Comparison of ENCODE assay signal across 19 cellular contexts in the genomic region with DNA sequence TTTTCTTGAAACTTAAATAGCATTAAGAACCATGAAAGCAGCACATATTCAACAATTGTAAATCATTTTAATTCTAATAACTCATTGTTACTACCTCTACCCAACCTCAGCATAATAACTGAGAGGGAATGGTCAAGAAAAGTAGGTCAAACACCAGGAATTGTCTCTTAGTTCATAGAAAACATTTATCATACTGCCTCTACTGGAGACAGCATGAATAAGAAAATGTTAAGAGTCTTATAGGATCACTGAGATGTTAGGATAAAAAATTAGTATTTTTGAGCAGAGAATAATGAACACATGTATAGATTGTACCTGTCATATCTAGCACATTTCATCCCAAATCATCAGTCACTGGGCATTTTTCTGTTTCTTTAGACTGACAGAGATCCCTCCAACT.
DNase-seq lines count a peak whose midpoint lies in the region; ATAC-seq, FAIRE-seq and TF ChIP-seq lines count a peak whose summit lies in the region.
"Had no signal": no experiment of that assay in that cellular context is flagged by ENCODE, and none has a peak within 500 bp of the region (broad histone marks: within the 10 kb centered on the region; RNA-seq: fewer than 3 reads in every experiment).

No MANE protein-coding gene starts in this region.

- H3K9ac ChIP-seq in HepG2 (ENCODE audit: insufficient read depth, low read depth, low read length) = no peak overlapping the region
- H3K9ac ChIP-seq in PC-3 (ENCODE audit: low read length) = no peak overlapping the region

- no peak for TF ChIP-seq POLR2A in right lobe of liver (IDR thresholded peaks at IDR 0.05)
- TF ChIP-seq POLR2A in HepG2 (IDR thresholded peaks at IDR 0.05; ENCODE audit: insufficient read depth in 1 of 2, low read depth in 2 of 2, low read length in 2 of 2) = no peak

- no peak for TF ChIP-seq RAD21 in HepG2 (CRISPR knock-in tag; IDR thresholded peaks at IDR 0.05)

- H2AFZ ChIP-seq in HepG2 (ENCODE audit: low read length) (no peak overlapping the region), PC-3 (ENCODE audit: low read length) (no peak overlapping the region)

- FAIRE-seq in HepG2 (lab: Jason Lieb, UNC) = no peak
- no peak for FAIRE-seq in pancreas (lab: Jason Lieb, UNC)

- no peak overlapping the region for H3K4me3 Mint-ChIP-seq in stimulated activated effector memory CD8-positive, alpha-beta T cell treated with anti-CD3 and anti-CD28 coated beads, Interleukin-12 subunit alpha, Interleukin-12 subunit beta, amount 100 ng/mL, for 72 hours
- H3K4me3 Mint-ChIP-seq: activated CD4-positive, alpha-beta memory T cell treated with anti-CD3 and anti-CD28 coated beads for 36 hours; dendritic cell treated with granulocyte-macrophage colony-stimulating factor and Interleukin-4, amounts not matched to agents 40 ng/mL and 50 ng/mL, for 4 days; natural killer cell treated with Interleukin-12 subunit alpha and Interleukin-12 subunit beta and Interleukin-15 and Interleukin-18, amount 100 ng/mL, for 72 hours; stimulated activated memory B cell treated with anti-CD40 and anti-IgM and Interleukin-4, amounts not matched to agents 10 μg/mL and 1 μg/mL and 100 μg/mL, for 72 hours had no signal

- CTCF ChIA-PET in HepG2 (lab: Yijun Ruan, JAX; ENCODE audit: low intra/inter-chr PET ratio, low total read pairs) (no interaction called here), PC-3 (lab: Charles Lee) (no interaction called here)

- TF ChIP-seq CTCF in right lobe of liver (IDR thresholded peaks at IDR 0.05) (peak in 3 of 4 donors; percentile 8 to 19 (median 15)), HepG2 (CRISPR knock-in tag; IDR thresholded peaks at IDR 0.05) (no peak), PC-3 (conservative IDR thresholded peaks at IDR 0.05; ENCODE audit: low read depth, low read length) (peak; percentile 48; the same call in 1 of the 2 replicates), fibroblast of the aortic adventitia (IDR thresholded peaks at IDR 0.05; ENCODE audit: insufficient read depth, low read length) (peak; percentile 19), pancreas (IDR thresholded peaks at IDR 0.05) (peak in 1 of 4 donors; percentile 7)

- H3K9me2 ChIP-seq in PC-3 (replicated peaks; ENCODE audit: low read length) = no peaks in the 10 kb centered on the region

- H3K4me2 ChIP-seq in HepG2 (ENCODE audit: low read depth, low read length) = no peak overlapping the region
- no peak overlapping the region for H3K4me2 ChIP-seq in PC-3 (ENCODE audit: low read length)

- H4K20me1 ChIP-seq in HepG2 (ENCODE audit: insufficient read depth, low read length) (no peaks in the 10 kb centered on the region), PC-3 (ENCODE audit: low read length) (no peaks in the 10 kb centered on the region)

- intact Hi-C loops in right lobe of liver (cut with DNase I) = no loop called here
- intact Hi-C loops in HepG2 (cut with micrococcal nuclease; ENCODE audit: unreplicated experiment) = no loop called here
- intact Hi-C loops in PC-3 (cut with micrococcal nuclease) = no loop called here
- intact Hi-C loops in pancreas (cut with DNase I) = no loop called here

- TF ChIP-seq EP300 in HepG2 (IDR thresholded peaks at IDR 0.05; ENCODE audit: low read depth in 2 of 2, low read length in 2 of 2) (no peak), HepG2 (CRISPR knock-in tag; IDR thresholded peaks at IDR 0.05; ENCODE audit: borderline replicate concordance) (no peak)

- no peaks in the 10 kb centered on the region for H3K79me2 ChIP-seq in HepG2 (ENCODE audit: insufficient read depth, low read length)
- no peaks in the 10 kb centered on the region for H3K79me2 ChIP-seq in PC-3 (ENCODE audit: low read length)

- H3K4me3 ChIP-seq in right lobe of liver (no peak overlapping the region), HepG2 (replicated peaks in 1 of 3; ENCODE audit: insufficient read depth in 1 of 3, low read depth in 2 of 3, low read length in 3 of 3) (no peak overlapping the region), PC-3 (ENCODE audit: low read length) (no peak overlapping the region), fibroblast of the aortic adventitia (ENCODE audit: low read depth, low read length) (no peak overlapping the region), pancreas (no peak overlapping the region)
- H3K4me3 ChIP-seq: upper lobe of right lung had no signal

- H3K27ac Mint-ChIP-seq in stimulated activated effector memory CD8-positive, alpha-beta T cell treated with anti-CD3 and anti-CD28 coated beads, Interleukin-12 subunit alpha, Interleukin-12 subunit beta, amount 100 ng/mL, for 72 hours = no peak overlapping the region
- H3K27ac Mint-ChIP-seq: activated CD4-positive, alpha-beta memory T cell treated with anti-CD3 and anti-CD28 coated beads for 36 hours; activated T-helper 2 cell treated with anti-CD3 and anti-CD28 coated beads, Interferon-gamma antibody, Interleukin-2, Interleukin-4, amounts not matched to agents 10 μg/mL and 5 μg/mL and 100 μg/mL, durations not matched to agents 14 hours and 24 hours and 36 hours; dendritic cell treated with granulocyte-macrophage colony-stimulating factor and Interleukin-4, amounts not matched to agents 40 ng/mL and 50 ng/mL, for 4 days; natural killer cell treated with Interleukin-12 subunit alpha and Interleukin-12 subunit beta and Interleukin-15 and Interleukin-18, amount 100 ng/mL, for 72 hours; stimulated activated memory B cell treated with anti-CD40 and anti-IgM and Interleukin-4, amounts not matched to agents 10 μg/mL and 1 μg/mL and 100 μg/mL, for 72 hours had no signal

- peaks cover 10% of the 10 kb centered on the region for H3K9me3 Mint-ChIP-seq in stimulated activated effector memory CD8-positive, alpha-beta T cell treated with anti-CD3 and anti-CD28 coated beads, Interleukin-12 subunit alpha, Interleukin-12 subunit beta, amount 100 ng/mL, for 72 hours
- H3K9me3 Mint-ChIP-seq: activated T-helper 2 cell treated with anti-CD3 and anti-CD28 coated beads, Interferon-gamma antibody, Interleukin-2, Interleukin-4, amounts not matched to agents 10 μg/mL and 5 μg/mL and 100 μg/mL, durations not matched to agents 14 hours and 24 hours and 36 hours; stimulated activated memory B cell treated with anti-CD40 and anti-IgM and Interleukin-4, amounts not matched to agents 10 μg/mL and 1 μg/mL and 100 μg/mL, for 72 hours had no signal

- H3F3A ChIP-seq in PC-3 (ENCODE audit: low read length, unreplicated experiment) = no peaks in the 10 kb centered on the region

- H3K27ac ChIP-seq in right lobe of liver (no peak overlapping the region), HepG2 (ENCODE audit: extremely low read length, insufficient read depth, low read length) (no peak overlapping the region), PC-3 (ENCODE audit: low read length) (no peak overlapping the region), pancreas (no peak overlapping the region)
- H3K27ac ChIP-seq: HL-60, upper lobe of right lung had no signal

- no peaks in the 10 kb centered on the region for H3K9me3 ChIP-seq in right lobe of liver
- H3K9me3 ChIP-seq in HepG2 (ENCODE audit: low read length) = no peaks in the 10 kb centered on the region
- H3K9me3 ChIP-seq in PC-3 (ENCODE audit: low read length) = no peaks in the 10 kb centered on the region
- no peaks in the 10 kb centered on the region for H3K9me3 ChIP-seq in pancreas
- H3K9me3 ChIP-seq: upper lobe of right lung had no signal

- BruUV-seq in HepG2 (replicated peaks; lab: Mats Ljungman, UMichigan) = no TSS peak
- no TSS peak for BruUV-seq in PC-3 (replicated peaks; lab: Mats Ljungman, UMichigan)

- POLR2A ChIA-PET in HepG2 (lab: Yijun Ruan, JAX) = no interaction called here
- POLR2A ChIA-PET in PC-3 (lab: Charles Lee; ENCODE audit: unreplicated experiment) = no interaction called here

- no peak for ATAC-seq in right lobe of liver
- ATAC-seq in HepG2 = no peak
- no peak for ATAC-seq in PC-3
- no peak for ATAC-seq in pancreas
- no peak for ATAC-seq in stimulated activated effector memory CD8-positive, alpha-beta T cell treated with anti-CD3 and anti-CD28 coated beads, Interleukin-12 subunit alpha, Interleukin-12 subunit beta, amount 100 ng/mL, for 72 hours
- ATAC-seq: left ventricle myocardium superior; natural killer cell treated with Interleukin-12 subunit alpha and Interleukin-12 subunit beta and Interleukin-15 and Interleukin-18, amount 100 ng/mL, for 72 hours; stimulated activated memory B cell treated with anti-CD40 and anti-IgM and Interleukin-4, amounts not matched to agents 10 μg/mL and 1 μg/mL and 100 μg/mL, for 72 hours; upper lobe of right lung had no signal

- H3K4me1 ChIP-seq in right lobe of liver (no peaks in the 10 kb centered on the region), HepG2 (ENCODE audit: insufficient read depth, low read length) (no peaks in the 10 kb centered on the region), PC-3 (ENCODE audit: insufficient read depth, low read length) (no peaks in the 10 kb centered on the region), pancreas (no peaks in the 10 kb centered on the region)
- H3K4me1 ChIP-seq: upper lobe of right lung had no signal

- in situ Hi-C loops in HepG2 (cut with HindIII; ENCODE audit: extremely low pct_ligation_motif_present, low pct_unique_long_range_greater_than_20kb) = no loop called here

- H3K27me3 ChIP-seq in right lobe of liver = no peaks in the 10 kb centered on the region
- no peaks in the 10 kb centered on the region for H3K27me3 ChIP-seq in HepG2 (ENCODE audit: control insufficient read depth in 1 of 2, insufficient read depth in 2 of 2, low read length in 2 of 2)
- H3K27me3 ChIP-seq in PC-3 (ENCODE audit: low read length) = no peaks in the 10 kb centered on the region
- H3K27me3 ChIP-seq in pancreas = peaks cover 0 to 3% (median 0%) of the 10 kb centered on the region in 4 donors
- H3K27me3 ChIP-seq: upper lobe of right lung had no signal

- no peaks in the 10 kb centered on the region for H3K36me3 Mint-ChIP-seq in stimulated activated effector memory CD8-positive, alpha-beta T cell treated with anti-CD3 and anti-CD28 coated beads, Interleukin-12 subunit alpha, Interleukin-12 subunit beta, amount 100 ng/mL, for 72 hours
- H3K36me3 Mint-ChIP-seq: activated CD4-positive, alpha-beta memory T cell treated with anti-CD3 and anti-CD28 coated beads for 36 hours; natural killer cell treated with Interleukin-12 subunit alpha and Interleukin-12 subunit beta and Interleukin-15 and Interleukin-18, amount 100 ng/mL, for 72 hours; stimulated activated memory B cell treated with anti-CD40 and anti-IgM and Interleukin-4, amounts not matched to agents 10 μg/mL and 1 μg/mL and 100 μg/mL, for 72 hours had no signal

- H3K4me1 Mint-ChIP-seq in stimulated activated effector memory CD8-positive, alpha-beta T cell treated with anti-CD3 and anti-CD28 coated beads, Interleukin-12 subunit alpha, Interleukin-12 subunit beta, amount 100 ng/mL, for 72 hours = no peaks in the 10 kb centered on the region
- H3K4me1 Mint-ChIP-seq: stimulated activated memory B cell treated with anti-CD40 and anti-IgM and Interleukin-4, amounts not matched to agents 10 μg/mL and 1 μg/mL and 100 μg/mL, for 72 hours had no signal

- H3K36me3 ChIP-seq in right lobe of liver = no peaks in the 10 kb centered on the region
- H3K36me3 ChIP-seq in HepG2 (replicated peaks in 1 of 2; ENCODE audit: control insufficient read depth in 1 of 2, insufficient read depth in 2 of 2, low read length in 2 of 2) = no peaks in the 10 kb centered on the region
- H3K36me3 ChIP-seq in PC-3 (ENCODE audit: low read depth, low read length) = no peaks in the 10 kb centered on the region
- H3K36me3 ChIP-seq in pancreas = no peaks in the 10 kb centered on the region
- H3K36me3 ChIP-seq: upper lobe of right lung had no signal

- DNase-seq in right lobe of liver (no peak), HepG2 (ENCODE audit: low spot score) (no peak), PC-3 (peak; percentile 18), fibroblast of the aortic adventitia (ENCODE audit: low read depth) (peak; percentile 4), pancreas (no peak)
- no peak for DNase-seq in activated CD8-positive, alpha-beta memory T cell treated with anti-CD3 and anti-CD28 coated beads, Interleukin-2, amount 50 U/mL, for 48 hours
- DNase-seq in activated CD4-positive, alpha-beta T cell treated with anti-CD3 and anti-CD28 coated beads, Interleukin-2, amount 50 U/mL, for 1 hour = no peak
- DNase-seq in stimulated activated effector memory CD8-positive, alpha-beta T cell treated with anti-CD3 and anti-CD28 coated beads, Interleukin-12 subunit alpha, Interleukin-12 subunit beta, amount 100 ng/mL, for 72 hours (ENCODE audit: low spot score in 2 of 2) = no peak
- DNase-seq: activated CD4-positive, alpha-beta memory T cell treated with anti-CD3 and anti-CD28 coated beads for 36 hours; Calu3; left ventricle myocardium superior; NCI-H1930; NCI-H774; upper lobe of right lung had no signal

Comparison
In these comparisons a context has a peak if more than half of its experiments do, and no peak if none do; other contexts are left out.
1. DNase-seq: peak in PC-3 (single experiment) and fibroblast of the aortic adventitia (single experiment); none in right lobe of liver (0 of 3), HepG2 (single experiment), activated CD8-positive, alpha-beta memory T cell treated with anti-CD3 and anti-CD28 coated beads, Interleukin-2, amount 50 U/mL, for 48 hours (single experiment), activated CD4-positive, alpha-beta T cell treated with anti-CD3 and anti-CD28 coated beads, Interleukin-2, amount 50 U/mL, for 1 hour (single experiment), pancreas (0 of 6) and stimulated activated effector memory CD8-positive, alpha-beta T cell treated with anti-CD3 and anti-CD28 coated beads, Interleukin-12 subunit alpha, Interleukin-12 subunit beta, amount 100 ng/mL, for 72 hours (0 of 2).